Comparison of ENCODE assay signal across 13 cellular contexts in the genomic region with DNA sequence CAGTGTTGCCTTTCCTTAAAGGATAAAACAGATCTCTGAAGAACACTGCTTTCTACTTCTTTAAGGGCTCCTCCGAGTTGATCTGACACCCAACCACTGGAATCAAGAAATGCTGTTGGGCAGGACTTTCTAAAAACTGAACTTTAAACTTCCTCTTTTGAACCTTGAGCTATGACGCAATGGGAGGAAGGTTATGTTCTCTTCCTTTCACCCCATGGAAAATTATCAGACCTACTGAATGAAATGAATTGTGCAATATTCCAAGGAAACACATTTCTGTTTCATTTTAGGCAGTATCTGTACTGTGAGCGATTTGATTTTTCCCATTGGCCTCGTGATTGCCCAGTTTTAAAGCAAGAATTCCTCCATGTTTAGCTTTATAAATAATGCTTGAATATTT.
DNase-seq lines count a peak whose midpoint lies in the region; ATAC-seq and TF ChIP-seq lines count a peak whose summit lies in the region.
"Had no signal": no experiment of that assay in that cellular context is flagged by ENCODE, and none has a peak within 500 bp of the region (broad histone marks: within the 10 kb centered on the region; RNA-seq: fewer than 3 reads in every experiment).

No MANE protein-coding gene starts in this region.

- H3K9me3 ChIP-seq in left ventricle myocardium inferior (replicated peaks), result no peaks in the 10 kb centered on the region
- H3K9me3 ChIP-seq: SJSA1 had no signal

- H3K4me3 ChIP-seq in left ventricle myocardium inferior, result no peak overlapping the region
- H3K4me3 ChIP-seq: SJSA1 had no signal

- no peak overlapping the region for H3K4me3 Mint-ChIP-seq in Calu3 (ENCODE audit: low read depth, unreplicated experiment)
- H3K4me3 Mint-ChIP-seq in T-helper 2 cell treated with Interferon-gamma antibody and Interleukin-4, amounts not matched to agents 5 μg/mL and 100 μg/mL, for 36 hours, result no peak overlapping the region

- H3K27me3 ChIP-seq in left ventricle myocardium inferior (ENCODE audit: low read depth), result no peaks in the 10 kb centered on the region
- H3K27me3 ChIP-seq: SJSA1 had no signal

- H3K36me3 ChIP-seq in left ventricle myocardium inferior, result no peaks in the 10 kb centered on the region
- H3K36me3 ChIP-seq: SJSA1 had no signal

- CTCF ChIA-PET in Calu3 (lab: Charles Lee), result interaction anchor here (0.6 kb wide), 1 partner anchor 81 kb away, joined by 3 read pairs; no protein-coding TSS in a partner anchor

- ATAC-seq in Right ventricle myocardium inferior, result peak; percentile 92

- H3K27me3 Mint-ChIP-seq in Calu3 (ENCODE audit: unreplicated experiment), result no peaks in the 10 kb centered on the region
- H3K27me3 Mint-ChIP-seq in T-helper 2 cell treated with Interferon-gamma antibody and Interleukin-4, amounts not matched to agents 5 μg/mL and 100 μg/mL, for 36 hours (ENCODE audit: low read depth), result no peaks in the 10 kb centered on the region

- TF ChIP-seq CTCF in left ventricle myocardium inferior (IDR thresholded peaks at IDR 0.05; ENCODE audit: borderline replicate concordance) (no peak), Calu3 (IDR thresholded peaks at IDR 0.05; ENCODE audit: unreplicated experiment) (no peak)

- no peaks in the 10 kb centered on the region for H3K9me3 Mint-ChIP-seq in Calu3 (ENCODE audit: low read depth, unreplicated experiment)
- H3K9me3 Mint-ChIP-seq in T-helper 2 cell treated with Interferon-gamma antibody and Interleukin-4, amounts not matched to agents 5 μg/mL and 100 μg/mL, for 36 hours, result no peaks in the 10 kb centered on the region

- BruUV-seq in Calu3 (replicated peaks; lab: Mats Ljungman, UMichigan), result no TSS peak

- peak overlapping the region; percentile 5 for H3K27ac ChIP-seq in left ventricle myocardium inferior (replicated peaks)
- H3K27ac ChIP-seq: SJSA1 had no signal

- H3K4me1 ChIP-seq in left ventricle myocardium inferior, result no peaks in the 10 kb centered on the region

- H3K36me3 Mint-ChIP-seq in Calu3 (ENCODE audit: insufficient read depth, unreplicated experiment), result no peaks in the 10 kb centered on the region
- H3K36me3 Mint-ChIP-seq in T-helper 2 cell treated with Interferon-gamma antibody and Interleukin-4, amounts not matched to agents 5 μg/mL and 100 μg/mL, for 36 hours (ENCODE audit: low read depth), result no peaks in the 10 kb centered on the region

- DNase-seq in Right ventricle myocardium inferior (ENCODE audit: missing footprints) (no peak), cardiac septum (ENCODE audit: low spot score) (no peak), RPMI8226 (peak; percentile 24), left ventricle myocardium inferior (no peak), Calu3 (no peak), NCI-H1436 treated with DMSO at 0.1 percent for 48 hours (lab: John Stamatoyannopoulos, UW) (no peak), head of caudate nucleus (no peak)
- no peak for DNase-seq in T-helper 2 cell treated with Interferon-gamma antibody and Interleukin-4, amounts not matched to agents 5 μg/mL and 100 μg/mL, for 36 hours (ENCODE audit: low spot score)
- DNase-seq: 8988T; activated CD8-positive, alpha-beta memory T cell treated with anti-CD3 and anti-CD28 coated beads for 24 hours; amygdala; NCI-H1930 had no signal

- intact Hi-C loops in Right ventricle myocardium inferior (cut with DNase I), result no loop called here
- intact Hi-C loops in cardiac septum (cut with DNase I), result no loop called here
- intact Hi-C loops in left ventricle myocardium inferior (cut with micrococcal nuclease), result no loop called here
- intact Hi-C loops in Calu3 (cut with micrococcal nuclease; ENCODE audit: unreplicated experiment), result no loop called here
- intact Hi-C loops in head of caudate nucleus (cut with DNase I), result no loop called here

- no peak overlapping the region for H3K27ac Mint-ChIP-seq in Calu3 (ENCODE audit: unreplicated experiment)
- no peak overlapping the region for H3K27ac Mint-ChIP-seq in T-helper 2 cell treated with Interferon-gamma antibody and Interleukin-4, amounts not matched to agents 5 μg/mL and 100 μg/mL, for 36 hours

- peaks cover 15% of the 10 kb centered on the region for H3K4me1 Mint-ChIP-seq in Calu3 (ENCODE audit: low read depth, unreplicated experiment)
- H3K4me1 Mint-ChIP-seq in T-helper 2 cell treated with Interferon-gamma antibody and Interleukin-4, amounts not matched to agents 5 μg/mL and 100 μg/mL, for 36 hours (ENCODE audit: low read depth), result no peaks in the 10 kb centered on the region
